In the genomic region with DNA sequence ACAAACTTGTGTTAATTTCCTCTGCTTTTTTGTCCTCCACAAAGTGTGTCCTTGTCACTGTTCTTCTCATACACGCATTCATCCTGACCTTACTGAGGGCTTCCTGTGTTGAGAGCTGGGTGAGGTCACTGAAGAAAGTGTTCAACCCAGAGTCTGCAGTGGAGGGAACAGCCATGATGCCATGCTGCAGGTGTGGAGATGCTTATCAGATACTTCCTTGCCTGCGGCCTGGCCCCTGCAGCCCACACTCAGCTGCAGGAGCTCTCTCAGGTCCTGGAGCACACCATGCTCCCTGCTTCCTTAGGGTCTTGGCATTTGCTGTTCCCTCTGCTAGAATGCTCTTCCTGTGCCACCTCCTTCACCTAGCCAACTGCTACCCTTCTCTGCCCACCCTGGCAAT, we compare ENCODE assay signal across 8 cellular contexts.
DNase-seq lines count a peak whose midpoint lies in the region; ATAC-seq, FAIRE-seq and TF ChIP-seq lines count a peak whose summit lies in the region.

No MANE protein-coding gene starts in this region.

- no peak for TF ChIP-seq POLR2A in GM12892 (IDR thresholded peaks at IDR 0.05; ENCODE audit: low read depth, low read length)

- peaks cover 22 to 44% of the 10 kb centered on the region in 2 donors for H3K4me1 Mint-ChIP-seq in natural killer cell treated with Interleukin-12 subunit alpha and Interleukin-12 subunit beta and Interleukin-15 and Interleukin-18, amount 100 ng/mL, for 72 hours (ENCODE audit: low read depth in 2 of 2)

- H3K36me3 Mint-ChIP-seq in natural killer cell treated with Interleukin-12 subunit alpha and Interleukin-12 subunit beta and Interleukin-15 and Interleukin-18, amount 100 ng/mL, for 72 hours = no peaks in the 10 kb centered on the region

- no peaks in the 10 kb centered on the region for H3K27me3 Mint-ChIP-seq in natural killer cell treated with Interleukin-12 subunit alpha and Interleukin-12 subunit beta and Interleukin-15 and Interleukin-18, amount 100 ng/mL, for 72 hours

- no peak for FAIRE-seq in GM12892 (lab: Jason Lieb, UNC)

- H3K27ac Mint-ChIP-seq in natural killer cell treated with Interleukin-12 subunit alpha and Interleukin-12 subunit beta and Interleukin-15 and Interleukin-18, amount 100 ng/mL, for 72 hours = peak overlapping the region; percentile 81 to 93

- ATAC-seq in GM18511 (IDR thresholded peaks at IDR 0.05; ENCODE audit: unreplicated experiment) (peak; percentile 64), HG03378 (IDR thresholded peaks at IDR 0.05; ENCODE audit: unreplicated experiment) (peak; percentile 58)
- ATAC-seq in natural killer cell treated with Interleukin-12 subunit alpha and Interleukin-12 subunit beta and Interleukin-15 and Interleukin-18, amount 100 ng/mL, for 72 hours = peak; percentile 83 to 89

- DNase-seq in activated T-cell treated with anti-CD3 and anti-CD28 coated beads, Interleukin-2, amount 50 U/mL, for 48 hours = peak; percentile 39 to 49
- no peak for DNase-seq in natural killer cell treated with Interleukin-12 subunit alpha and Interleukin-12 subunit beta and Interleukin-15 and Interleukin-18, amount 100 ng/mL, for 72 hours (ENCODE audit: low spot score)
- no peak for DNase-seq in Kasumi-1 (lab: John Stamatoyannopoulos, UW)
- DNase-seq in NCI-H446 treated with DMSO at 0.1 percent for 48 hours (lab: John Stamatoyannopoulos, UW) = no peak
- no peak for DNase-seq in GM12892 (ENCODE audit: insufficient read length)
- DNase-seq in occipital lobe (lab: John Stamatoyannopoulos, UW) = no peak

- H3K4me3 Mint-ChIP-seq in natural killer cell treated with Interleukin-12 subunit alpha and Interleukin-12 subunit beta and Interleukin-15 and Interleukin-18, amount 100 ng/mL, for 72 hours = peak overlapping the region; percentile 61

- H3K9me3 Mint-ChIP-seq in natural killer cell treated with Interleukin-12 subunit alpha and Interleukin-12 subunit beta and Interleukin-15 and Interleukin-18, amount 100 ng/mL, for 72 hours = no peaks in the 10 kb centered on the region

Comparison
In these comparisons a context has a peak if more than half of its experiments do, and no peak if none do; other contexts are left out.
1. DNase-seq: peak in activated T-cell treated with anti-CD3 and anti-CD28 coated beads, Interleukin-2, amount 50 U/mL, for 48 hours (2 of 2); none in natural killer cell treated with Interleukin-12 subunit alpha and Interleukin-12 subunit beta and Interleukin-15 and Interleukin-18, amount 100 ng/mL, for 72 hours (single experiment), Kasumi-1 (0 of 2), NCI-H446 treated with DMSO at 0.1 percent for 48 hours (single experiment), GM12892 (single experiment) and occipital lobe (single experiment).
2. Peak in every context shown above with its lines, with median percentiles within 50 percentile points of each other: ATAC-seq.